8 cellular contexts compared by ENCODE assay signal in the genomic region with DNA sequence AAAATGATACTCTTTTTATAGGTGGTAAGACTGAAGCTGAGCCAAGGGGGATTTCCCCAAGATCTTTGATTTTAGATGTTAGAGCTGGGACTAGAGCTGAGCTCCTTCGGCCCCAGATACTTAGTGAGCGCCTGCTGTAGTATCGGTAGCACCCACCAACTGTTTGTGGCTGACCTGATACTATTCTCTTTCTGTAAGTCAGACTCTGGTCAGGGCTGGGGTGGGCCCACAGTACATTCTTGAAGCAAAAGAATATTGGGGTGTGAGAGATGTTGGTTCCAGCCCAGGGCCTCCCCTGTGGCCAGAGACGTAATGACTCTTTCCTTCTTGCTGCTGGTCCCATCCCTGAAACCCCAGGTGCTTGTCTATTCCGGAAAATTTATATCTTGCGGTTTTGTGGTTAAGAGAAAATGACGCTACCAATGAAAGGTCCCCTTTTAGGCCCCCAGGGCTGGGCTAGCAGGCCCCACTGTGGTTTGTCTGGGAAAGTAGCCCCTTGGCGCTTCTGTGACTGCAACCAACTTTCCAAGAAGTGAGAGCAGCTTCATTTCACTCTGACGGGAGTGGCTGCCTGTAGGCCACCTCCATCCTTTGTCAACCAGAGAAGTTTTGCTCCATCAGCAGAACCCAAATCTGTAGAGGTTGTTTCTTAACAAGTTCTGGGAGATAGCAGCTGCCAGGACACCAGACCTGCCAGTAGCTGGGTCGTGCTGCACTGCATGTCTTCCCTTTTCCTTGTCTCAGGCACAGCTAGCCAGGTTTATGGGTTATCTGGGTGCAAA.
DNase-seq lines count a peak whose midpoint lies in the region; ATAC-seq, FAIRE-seq and TF ChIP-seq lines count a peak whose summit lies in the region.

No MANE protein-coding gene starts in this region.

- peaks cover 89% of the 10 kb centered on the region for H3K27me3 ChIP-seq in OCI-LY3 (ENCODE audit: low read depth, low read length)
- H3K27me3 ChIP-seq in astrocyte (ENCODE audit: insufficient read depth, low read length) = no peaks in the 10 kb centered on the region

- H3K9ac ChIP-seq in OCI-LY3 (ENCODE audit: low read length) = no peak overlapping the region
- peak overlapping the region; percentile 17 for H3K9ac ChIP-seq in astrocyte (ENCODE audit: low read length)

- DNase-seq in astrocyte (ENCODE audit: low read depth) (peak; percentile 96), SK-N-DZ (ENCODE audit: low spot score) (no peak), nucleus accumbens (lab: John Stamatoyannopoulos, UW) (no peak), nephron progenitor cell (no peak)
- DNase-seq in stimulated activated naive B cell treated with anti-CD40 and anti-IgM and Interleukin-4, amounts not matched to agents 10 μg/mL and 1 μg/mL and 100 μg/mL, for 72 hours = peak; percentile 87

- H3K4me3 Mint-ChIP-seq in astrocyte (ENCODE audit: unreplicated experiment) (no peak overlapping the region), nephron progenitor cell (no peak overlapping the region)
- peak overlapping the region; percentile 57 to 68 for H3K4me3 Mint-ChIP-seq in stimulated activated naive B cell treated with anti-CD40 and anti-IgM and Interleukin-4, amounts not matched to agents 10 μg/mL and 1 μg/mL and 100 μg/mL, for 72 hours

- H3K9me3 ChIP-seq in OCI-LY3 (ENCODE audit: insufficient read depth, low read length) (no peaks in the 10 kb centered on the region), astrocyte (ENCODE audit: insufficient read depth, low read depth, low read length) (no peaks in the 10 kb centered on the region)

- H3K9me3 Mint-ChIP-seq in astrocyte (ENCODE audit: unreplicated experiment) (no peaks in the 10 kb centered on the region), nephron progenitor cell (no peaks in the 10 kb centered on the region)
- no peaks in the 10 kb centered on the region for H3K9me3 Mint-ChIP-seq in stimulated activated naive B cell treated with anti-CD40 and anti-IgM and Interleukin-4, amounts not matched to agents 10 μg/mL and 1 μg/mL and 100 μg/mL, for 72 hours

- H3K36me3 ChIP-seq in OCI-LY3 (replicated peaks; ENCODE audit: low read depth, low read length) (no peaks in the 10 kb centered on the region), astrocyte (ENCODE audit: insufficient read depth, low read length) (no peaks in the 10 kb centered on the region)

- H3K79me2 ChIP-seq in OCI-LY3 (ENCODE audit: low read length) = no peaks in the 10 kb centered on the region
- H3K79me2 ChIP-seq in astrocyte (ENCODE audit: insufficient read depth, low read length) = peaks cover 84% of the 10 kb centered on the region

- no peaks in the 10 kb centered on the region for H3K27me3 Mint-ChIP-seq in astrocyte (ENCODE audit: low read depth, unreplicated experiment)
- H3K27me3 Mint-ChIP-seq in stimulated activated naive B cell treated with anti-CD40 and anti-IgM and Interleukin-4, amounts not matched to agents 10 μg/mL and 1 μg/mL and 100 μg/mL, for 72 hours = no peaks in the 10 kb centered on the region
- H3K27me3 Mint-ChIP-seq in nephron progenitor cell (ENCODE audit: low read depth, poor library complexity) = peaks cover 8% of the 10 kb centered on the region

- ATAC-seq in GM18868 (IDR thresholded peaks at IDR 0.05; ENCODE audit: unreplicated experiment) (peak; percentile 75), HG02870 (IDR thresholded peaks at IDR 0.05; ENCODE audit: unreplicated experiment) (peak; percentile 78)
- peak; percentile 86 to 89 for ATAC-seq in stimulated activated naive B cell treated with anti-CD40 and anti-IgM and Interleukin-4, amounts not matched to agents 10 μg/mL and 1 μg/mL and 100 μg/mL, for 72 hours (replicated peaks)

- FAIRE-seq in astrocyte (lab: Jason Lieb, UNC) = no peak

- no peak for TF ChIP-seq CTCF in OCI-LY3 (IDR thresholded peaks at IDR 0.05; ENCODE audit: low read depth, low read length)
- no peak for TF ChIP-seq CTCF in astrocyte (IDR thresholded peaks at IDR 0.05; ENCODE audit: insufficient read depth, low read depth, low read length)
- TF ChIP-seq CTCF in nephron progenitor cell (IDR thresholded peaks at IDR 0.05) = no peak

- H3K27ac ChIP-seq in OCI-LY3 (ENCODE audit: low read length) = no peak overlapping the region
- no peak overlapping the region for H3K27ac ChIP-seq in astrocyte (ENCODE audit: low read depth, low read length)

- peaks cover 48% of the 10 kb centered on the region for H3K4me1 Mint-ChIP-seq in astrocyte (ENCODE audit: low read depth, unreplicated experiment)
- H3K4me1 Mint-ChIP-seq in stimulated activated naive B cell treated with anti-CD40 and anti-IgM and Interleukin-4, amounts not matched to agents 10 μg/mL and 1 μg/mL and 100 μg/mL, for 72 hours = peaks cover 64 to 78% of the 10 kb centered on the region in 2 donors
- H3K4me1 Mint-ChIP-seq in nephron progenitor cell = peaks cover 52% of the 10 kb centered on the region

- H3K27ac Mint-ChIP-seq in astrocyte (ENCODE audit: unreplicated experiment) (no peak overlapping the region), nephron progenitor cell (no peak overlapping the region)
- H3K27ac Mint-ChIP-seq in stimulated activated naive B cell treated with anti-CD40 and anti-IgM and Interleukin-4, amounts not matched to agents 10 μg/mL and 1 μg/mL and 100 μg/mL, for 72 hours = peak overlapping the region; percentile 95

- H3K4me2 ChIP-seq in OCI-LY3 (ENCODE audit: low read length) = peak overlapping the region; percentile 67
- peak overlapping the region; percentile 25 for H3K4me2 ChIP-seq in astrocyte (ENCODE audit: low read length)

- peaks cover 40% of the 10 kb centered on the region for H3K4me1 ChIP-seq in OCI-LY3 (ENCODE audit: low read length)
- peaks cover 57% of the 10 kb centered on the region for H3K4me1 ChIP-seq in astrocyte (ENCODE audit: insufficient read depth, low read length)

- H2AFZ ChIP-seq in OCI-LY3 (ENCODE audit: low read depth, low read length) = no peak overlapping the region
- no peak overlapping the region for H2AFZ ChIP-seq in astrocyte (ENCODE audit: low read depth, low read length)

- H3K4me3 ChIP-seq in OCI-LY3 (ENCODE audit: low read length) (peak overlapping the region; percentile 14), astrocyte (ENCODE audit: insufficient read depth, low read depth, low read length) (no peak overlapping the region)

- peaks cover 60% of the 10 kb centered on the region for H4K20me1 ChIP-seq in OCI-LY3 (ENCODE audit: insufficient read depth, low read length)
- peaks cover 74% of the 10 kb centered on the region for H4K20me1 ChIP-seq in astrocyte (ENCODE audit: insufficient read depth, low read length)

- H3K36me3 Mint-ChIP-seq in astrocyte (ENCODE audit: low read depth, unreplicated experiment) = peaks cover 7% of the 10 kb centered on the region
- H3K36me3 Mint-ChIP-seq in stimulated activated naive B cell treated with anti-CD40 and anti-IgM and Interleukin-4, amounts not matched to agents 10 μg/mL and 1 μg/mL and 100 μg/mL, for 72 hours = no peaks in the 10 kb centered on the region
- H3K36me3 Mint-ChIP-seq in nephron progenitor cell (ENCODE audit: low read depth) = no peaks in the 10 kb centered on the region

Comparison
In these comparisons a context has a peak if more than half of its experiments do, and no peak if none do; other contexts are left out.
1. DNase-seq: peak in astrocyte (single experiment) and stimulated activated naive B cell treated with anti-CD40 and anti-IgM and Interleukin-4, amounts not matched to agents 10 μg/mL and 1 μg/mL and 100 μg/mL, for 72 hours (single experiment); none in SK-N-DZ (single experiment), nucleus accumbens (0 of 56) and nephron progenitor cell (single experiment).
2. H3K4me3 Mint-ChIP-seq: peak in stimulated activated naive B cell treated with anti-CD40 and anti-IgM and Interleukin-4, amounts not matched to agents 10 μg/mL and 1 μg/mL and 100 μg/mL, for 72 hours (2 of 2); none in astrocyte (single experiment) and nephron progenitor cell (single experiment).
3. Peak in every context shown above with its lines, with median percentiles within 50 percentile points of each other: ATAC-seq.